Comparison of ENCODE assay signal across 1 cellular context in the genomic region with DNA sequence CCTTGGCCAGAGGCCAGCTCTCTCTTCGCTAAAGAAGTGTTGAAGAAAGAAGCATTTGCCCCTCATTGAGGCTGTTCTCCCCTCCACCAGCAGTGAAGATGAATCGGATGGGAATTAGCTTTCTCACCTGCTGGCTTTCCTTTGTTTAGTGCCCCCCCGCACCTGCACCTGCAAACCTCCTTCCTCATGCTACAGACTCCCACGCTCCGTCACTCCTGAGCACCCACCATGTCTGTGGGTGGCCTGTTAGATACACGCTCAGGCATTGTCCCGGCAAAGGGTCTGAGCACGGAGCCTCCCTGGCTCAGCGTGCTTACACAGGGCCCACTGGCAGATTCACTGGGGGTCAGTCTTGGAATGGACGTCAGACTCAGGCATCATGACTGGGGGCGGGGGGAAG.
TF ChIP-seq lines count a peak whose summit lies in the region.

No MANE protein-coding gene starts in this region.

TF ChIP-seq in GM23338, 12 proteins besides CTCF, POLR2A, EP300 and RAD21 (continued from another document):
- TF ChIP-seq, protein P1, sequence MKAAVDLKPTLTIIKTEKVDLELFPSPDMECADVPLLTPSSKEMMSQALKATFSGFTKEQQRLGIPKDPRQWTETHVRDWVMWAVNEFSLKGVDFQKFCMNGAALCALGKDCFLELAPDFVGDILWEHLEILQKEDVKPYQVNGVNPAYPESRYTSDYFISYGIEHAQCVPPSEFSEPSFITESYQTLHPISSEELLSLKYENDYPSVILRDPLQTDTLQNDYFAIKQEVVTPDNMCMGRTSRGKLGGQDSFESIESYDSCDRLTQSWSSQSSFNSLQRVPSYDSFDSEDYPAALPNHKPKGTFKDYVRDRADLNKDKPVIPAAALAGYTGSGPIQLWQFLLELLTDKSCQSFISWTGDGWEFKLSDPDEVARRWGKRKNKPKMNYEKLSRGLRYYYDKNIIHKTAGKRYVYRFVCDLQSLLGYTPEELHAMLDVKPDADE (IDR thresholded peaks at IDR 0.05): no peak
- no peak for TF ChIP-seq NANOG (IDR thresholded peaks at IDR 0.05; ENCODE audit: borderline replicate concordance)
- TF ChIP-seq EZH2phosphoT487 (IDR thresholded peaks at IDR 0.05; ENCODE audit: unreplicated experiment): no peak
TF ChIP-seq in GM23338: peak in this region for 0.
